ENCODE assay signal across 1 cellular context in genomic region chr1:23825076-23825761, GRCh38.
A peak's percentile ranks its signal among the peaks of the same experiment; 100 is the strongest.
TF ChIP-seq lines count a peak whose summit lies in the region.

TSS of gene HMGCL (minus strand) at chr1:23825429. CDS start at chr1:23825415, 14 bp downstream.

TF ChIP-seq in HepG2, 621 proteins besides CTCF, POLR2A, EP300 and RAD21 (continued from another document and continues in another):
- TF ChIP-seq, protein P1, sequence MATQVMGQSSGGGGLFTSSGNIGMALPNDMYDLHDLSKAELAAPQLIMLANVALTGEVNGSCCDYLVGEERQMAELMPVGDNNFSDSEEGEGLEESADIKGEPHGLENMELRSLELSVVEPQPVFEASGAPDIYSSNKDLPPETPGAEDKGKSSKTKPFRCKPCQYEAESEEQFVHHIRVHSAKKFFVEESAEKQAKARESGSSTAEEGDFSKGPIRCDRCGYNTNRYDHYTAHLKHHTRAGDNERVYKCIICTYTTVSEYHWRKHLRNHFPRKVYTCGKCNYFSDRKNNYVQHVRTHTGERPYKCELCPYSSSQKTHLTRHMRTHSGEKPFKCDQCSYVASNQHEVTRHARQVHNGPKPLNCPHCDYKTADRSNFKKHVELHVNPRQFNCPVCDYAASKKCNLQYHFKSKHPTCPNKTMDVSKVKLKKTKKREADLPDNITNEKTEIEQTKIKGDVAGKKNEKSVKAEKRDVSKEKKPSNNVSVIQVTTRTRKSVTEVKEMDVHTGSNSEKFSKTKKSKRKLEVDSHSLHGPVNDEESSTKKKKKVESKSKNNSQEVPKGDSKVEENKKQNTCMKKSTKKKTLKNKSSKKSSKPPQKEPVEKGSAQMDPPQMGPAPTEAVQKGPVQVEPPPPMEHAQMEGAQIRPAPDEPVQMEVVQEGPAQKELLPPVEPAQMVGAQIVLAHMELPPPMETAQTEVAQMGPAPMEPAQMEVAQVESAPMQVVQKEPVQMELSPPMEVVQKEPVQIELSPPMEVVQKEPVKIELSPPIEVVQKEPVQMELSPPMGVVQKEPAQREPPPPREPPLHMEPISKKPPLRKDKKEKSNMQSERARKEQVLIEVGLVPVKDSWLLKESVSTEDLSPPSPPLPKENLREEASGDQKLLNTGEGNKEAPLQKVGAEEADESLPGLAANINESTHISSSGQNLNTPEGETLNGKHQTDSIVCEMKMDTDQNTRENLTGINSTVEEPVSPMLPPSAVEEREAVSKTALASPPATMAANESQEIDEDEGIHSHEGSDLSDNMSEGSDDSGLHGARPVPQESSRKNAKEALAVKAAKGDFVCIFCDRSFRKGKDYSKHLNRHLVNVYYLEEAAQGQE (IDR thresholded peaks at IDR 0.05; ENCODE audit: borderline replicate concordance in 1 of 2, low read depth in 1 of 2, low read length in 2 of 2): peak in 1 of 2 experiments; percentile 74; a peak in 1 of 4 replicates
- TF ChIP-seq ZNF3 (CRISPR knock-in tag; IDR thresholded peaks at IDR 0.05): no peak
- TF ChIP-seq ZNF264 (CRISPR knock-in tag; IDR thresholded peaks at IDR 0.05): peak; percentile 62; the same call in 1 of the 2 replicates
- 0 out of 2 replicates have a peak, but pooled peaks have one; percentile 46 for TF ChIP-seq ZNF782 (CRISPR knock-in tag; IDR thresholded peaks at IDR 0.05; ENCODE audit: borderline replicate concordance)
- TF ChIP-seq ZNF749 (CRISPR knock-in tag; IDR thresholded peaks at IDR 0.05; ENCODE audit: borderline replicate concordance): 0 out of 2 replicates have a peak, but pooled peaks have one; percentile 56
- peak; percentile 63; the same call in 1 of the 2 replicates for TF ChIP-seq KAT7 (CRISPR knock-in tag; IDR thresholded peaks at IDR 0.05; ENCODE audit: borderline replicate concordance)
- TF ChIP-seq TMF1 (CRISPR knock-in tag; IDR thresholded peaks at IDR 0.05; ENCODE audit: low read depth): no peak
- TF ChIP-seq MEIS1 (CRISPR knock-in tag; IDR thresholded peaks at IDR 0.05; ENCODE audit: borderline replicate concordance): no peak
- no peak for TF ChIP-seq MLLT10 (CRISPR knock-in tag; IDR thresholded peaks at IDR 0.05)
- peak; percentile 80 for TF ChIP-seq RBM39 (IDR thresholded peaks at IDR 0.05; ENCODE audit: low read depth, low read length, poor library complexity, severe bottlenecking)
- 0 out of 2 replicates have a peak, but pooled peaks have one; percentile 80 for TF ChIP-seq ZNF124 (CRISPR knock-in tag; IDR thresholded peaks at IDR 0.05)
- TF ChIP-seq ZFP90 (CRISPR knock-in tag; IDR thresholded peaks at IDR 0.05; ENCODE audit: borderline replicate concordance): peak; percentile 24; the same call in 1 of the 2 replicates
- no peak for TF ChIP-seq SMC3 (IDR thresholded peaks at IDR 0.05; ENCODE audit: low read length)
- TF ChIP-seq KDM4B (CRISPR knock-in tag; IDR thresholded peaks at IDR 0.05): 0 out of 2 replicates have a peak, but pooled peaks have one; percentile 39
- peak; percentile 75 for TF ChIP-seq ZNF12 (CRISPR knock-in tag; IDR thresholded peaks at IDR 0.05)
- peak; percentile 42; the same call in 1 of the 2 replicates for TF ChIP-seq REPIN1 (CRISPR knock-in tag; IDR thresholded peaks at IDR 0.05; ENCODE audit: borderline replicate concordance, low read depth)
- peak; percentile 75; the same call in 1 of the 2 replicates for TF ChIP-seq ZNF570 (CRISPR knock-in tag; IDR thresholded peaks at IDR 0.05; ENCODE audit: borderline replicate concordance)
- TF ChIP-seq MAZ (IDR thresholded peaks at IDR 0.05; ENCODE audit: borderline replicate concordance, low read depth, low read length): peak; percentile 63; the same call in 1 of the 2 replicates
- peak; percentile 91 for TF ChIP-seq MAZ (CRISPR knock-in tag; IDR thresholded peaks at IDR 0.05; ENCODE audit: low read depth)
- no peak for TF ChIP-seq ATF7 (IDR thresholded peaks at IDR 0.05)
- peak; percentile 39; the same call in 1 of the 2 replicates for TF ChIP-seq ATF7 (CRISPR knock-in tag; IDR thresholded peaks at IDR 0.05)
- peak; percentile 80 for TF ChIP-seq ZNF547 (CRISPR knock-in tag; IDR thresholded peaks at IDR 0.05)
- peak; percentile 82; the same call in 1 of the 2 replicates for TF ChIP-seq SP5 (CRISPR knock-in tag; IDR thresholded peaks at IDR 0.05; ENCODE audit: borderline replicate concordance, low read depth)
- peak; percentile 44; the same call in 1 of the 2 replicates for TF ChIP-seq ZNF136 (CRISPR knock-in tag; IDR thresholded peaks at IDR 0.05; ENCODE audit: low read depth)
- TF ChIP-seq AHR (CRISPR knock-in tag; IDR thresholded peaks at IDR 0.05): peak; percentile 86; the same call in 1 of the 2 replicates
- peak; percentile 70 for TF ChIP-seq ZNF607 (CRISPR knock-in tag; IDR thresholded peaks at IDR 0.05; ENCODE audit: borderline replicate concordance)
- no peak for TF ChIP-seq ZUFSP (CRISPR knock-in tag; IDR thresholded peaks at IDR 0.05; ENCODE audit: borderline replicate concordance)
- TF ChIP-seq, protein P2, sequence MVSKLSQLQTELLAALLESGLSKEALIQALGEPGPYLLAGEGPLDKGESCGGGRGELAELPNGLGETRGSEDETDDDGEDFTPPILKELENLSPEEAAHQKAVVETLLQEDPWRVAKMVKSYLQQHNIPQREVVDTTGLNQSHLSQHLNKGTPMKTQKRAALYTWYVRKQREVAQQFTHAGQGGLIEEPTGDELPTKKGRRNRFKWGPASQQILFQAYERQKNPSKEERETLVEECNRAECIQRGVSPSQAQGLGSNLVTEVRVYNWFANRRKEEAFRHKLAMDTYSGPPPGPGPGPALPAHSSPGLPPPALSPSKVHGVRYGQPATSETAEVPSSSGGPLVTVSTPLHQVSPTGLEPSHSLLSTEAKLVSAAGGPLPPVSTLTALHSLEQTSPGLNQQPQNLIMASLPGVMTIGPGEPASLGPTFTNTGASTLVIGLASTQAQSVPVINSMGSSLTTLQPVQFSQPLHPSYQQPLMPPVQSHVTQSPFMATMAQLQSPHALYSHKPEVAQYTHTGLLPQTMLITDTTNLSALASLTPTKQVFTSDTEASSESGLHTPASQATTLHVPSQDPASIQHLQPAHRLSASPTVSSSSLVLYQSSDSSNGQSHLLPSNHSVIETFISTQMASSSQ (IDR thresholded peaks at IDR 0.05; ENCODE audit: low read depth): no peak
- TF ChIP-seq, protein P2 (CRISPR knock-in tag; IDR thresholded peaks at IDR 0.05; ENCODE audit: borderline replicate concordance): peak; percentile 62; the same call in 1 of the 2 replicates
- TF ChIP-seq ZNF691 (CRISPR knock-in tag; IDR thresholded peaks at IDR 0.05; ENCODE audit: borderline replicate concordance, low read depth): no peak
- no peak for TF ChIP-seq NFRKB (IDR thresholded peaks at IDR 0.05)
- TF ChIP-seq GPBP1L1 (CRISPR knock-in tag; IDR thresholded peaks at IDR 0.05): no peak
- no peak for TF ChIP-seq SIX4 (CRISPR knock-in tag; IDR thresholded peaks at IDR 0.05)
- peak; percentile 19; the same call in 1 of the 2 replicates for TF ChIP-seq ZNF441 (CRISPR knock-in tag; IDR thresholded peaks at IDR 0.05; ENCODE audit: borderline replicate concordance)
- TF ChIP-seq SRSF1 (optimal IDR thresholded peaks at IDR 0.05; ENCODE audit: low read depth, low read length): peak; percentile 85
- no peak for TF ChIP-seq ZNF670 (CRISPR knock-in tag; IDR thresholded peaks at IDR 0.05; ENCODE audit: borderline replicate concordance)
- no peak; the same call in 1 of the 2 replicates for TF ChIP-seq ATF6 (CRISPR knock-in tag; conservative IDR thresholded peaks at IDR 0.05)
- TF ChIP-seq TARDBP (CRISPR knock-in tag; IDR thresholded peaks at IDR 0.05): peak; percentile 34; the same call in 1 of the 2 replicates
- TF ChIP-seq ZNF768 (CRISPR knock-in tag; IDR thresholded peaks at IDR 0.05): peak; percentile 82
- no peak for TF ChIP-seq NR0B2 (CRISPR knock-in tag; IDR thresholded peaks at IDR 0.05)
- 0 out of 2 replicates have a peak, but pooled peaks have one; percentile 21 for TF ChIP-seq CSRNP1 (CRISPR knock-in tag; IDR thresholded peaks at IDR 0.05)
- 0 out of 2 replicates have a peak, but pooled peaks have one; percentile 38 for TF ChIP-seq ZBTB10 (CRISPR knock-in tag; IDR thresholded peaks at IDR 0.05; ENCODE audit: borderline replicate concordance)
